In genomic region chr6:156396068-156396771, GRCh38 we compare ENCODE assay signal across 1 cellular context.
TF ChIP-seq lines count a peak whose summit lies in the region.

No MANE protein-coding gene starts in this region.

TF ChIP-seq in GM12878, 131 proteins besides CTCF, POLR2A, EP300 and RAD21 (continued from another document and continues in another):
- no peak for TF ChIP-seq MLLT1 (IDR thresholded peaks at IDR 0.05)
- no peak for TF ChIP-seq ASH2L (IDR thresholded peaks at IDR 0.05; ENCODE audit: borderline replicate concordance, low read depth)
- TF ChIP-seq ZNF217 (IDR thresholded peaks at IDR 0.05) = no peak
- TF ChIP-seq PBX3 (IDR thresholded peaks at IDR 0.05; ENCODE audit: insufficient replicate concordance, low read depth, low read length) = no peak
- TF ChIP-seq MEF2A (IDR thresholded peaks at IDR 0.05; ENCODE audit: insufficient read depth, low read depth, low read length) = 0 out of 2 replicates have a peak, but pooled peaks have one; percentile 33
- no peak for TF ChIP-seq SP1 (IDR thresholded peaks at IDR 0.05; ENCODE audit: low read depth, low read length)
- no peak for TF ChIP-seq NBN (IDR thresholded peaks at IDR 0.05)
- no peak for TF ChIP-seq ZZZ3 (IDR thresholded peaks at IDR 0.05; ENCODE audit: control insufficient read depth, insufficient read length, low read depth)
- TF ChIP-seq, protein P1, sequence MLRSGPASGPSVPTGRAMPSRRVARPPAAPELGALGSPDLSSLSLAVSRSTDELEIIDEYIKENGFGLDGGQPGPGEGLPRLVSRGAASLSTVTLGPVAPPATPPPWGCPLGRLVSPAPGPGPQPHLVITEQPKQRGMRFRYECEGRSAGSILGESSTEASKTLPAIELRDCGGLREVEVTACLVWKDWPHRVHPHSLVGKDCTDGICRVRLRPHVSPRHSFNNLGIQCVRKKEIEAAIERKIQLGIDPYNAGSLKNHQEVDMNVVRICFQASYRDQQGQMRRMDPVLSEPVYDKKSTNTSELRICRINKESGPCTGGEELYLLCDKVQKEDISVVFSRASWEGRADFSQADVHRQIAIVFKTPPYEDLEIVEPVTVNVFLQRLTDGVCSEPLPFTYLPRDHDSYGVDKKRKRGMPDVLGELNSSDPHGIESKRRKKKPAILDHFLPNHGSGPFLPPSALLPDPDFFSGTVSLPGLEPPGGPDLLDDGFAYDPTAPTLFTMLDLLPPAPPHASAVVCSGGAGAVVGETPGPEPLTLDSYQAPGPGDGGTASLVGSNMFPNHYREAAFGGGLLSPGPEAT (IDR thresholded peaks at IDR 0.05; ENCODE audit: low read depth) = no peak
- TF ChIP-seq POLR2AphosphoS2 (IDR thresholded peaks at IDR 0.05; ENCODE audit: low read depth, low read length) = no peak
- TF ChIP-seq MAX (IDR thresholded peaks at IDR 0.05; ENCODE audit: low read depth, low read length) = no peak
- TF ChIP-seq CBFB (IDR thresholded peaks at IDR 0.05; ENCODE audit: low read depth) = peak; percentile 20; the same call in 1 of the 2 replicates
- TF ChIP-seq, protein P2, sequence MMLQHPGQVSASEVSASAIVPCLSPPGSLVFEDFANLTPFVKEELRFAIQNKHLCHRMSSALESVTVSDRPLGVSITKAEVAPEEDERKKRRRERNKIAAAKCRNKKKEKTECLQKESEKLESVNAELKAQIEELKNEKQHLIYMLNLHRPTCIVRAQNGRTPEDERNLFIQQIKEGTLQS (IDR thresholded peaks at IDR 0.05; ENCODE audit: borderline replicate concordance, extremely low read depth, low read depth, low read length) = no peak
- TF ChIP-seq TAF1 (IDR thresholded peaks at IDR 0.05; ENCODE audit: borderline replicate concordance, low read depth, low read length) = no peak
- no peak for TF ChIP-seq STAT1 (conservative IDR thresholded peaks at IDR 0.05)
- no peak for TF ChIP-seq SRF (IDR thresholded peaks at IDR 0.05; ENCODE audit: low read depth in 2 of 2, low read length in 2 of 2)
- TF ChIP-seq ZNF622 (IDR thresholded peaks at IDR 0.05) = no peak
- TF ChIP-seq, protein P3, sequence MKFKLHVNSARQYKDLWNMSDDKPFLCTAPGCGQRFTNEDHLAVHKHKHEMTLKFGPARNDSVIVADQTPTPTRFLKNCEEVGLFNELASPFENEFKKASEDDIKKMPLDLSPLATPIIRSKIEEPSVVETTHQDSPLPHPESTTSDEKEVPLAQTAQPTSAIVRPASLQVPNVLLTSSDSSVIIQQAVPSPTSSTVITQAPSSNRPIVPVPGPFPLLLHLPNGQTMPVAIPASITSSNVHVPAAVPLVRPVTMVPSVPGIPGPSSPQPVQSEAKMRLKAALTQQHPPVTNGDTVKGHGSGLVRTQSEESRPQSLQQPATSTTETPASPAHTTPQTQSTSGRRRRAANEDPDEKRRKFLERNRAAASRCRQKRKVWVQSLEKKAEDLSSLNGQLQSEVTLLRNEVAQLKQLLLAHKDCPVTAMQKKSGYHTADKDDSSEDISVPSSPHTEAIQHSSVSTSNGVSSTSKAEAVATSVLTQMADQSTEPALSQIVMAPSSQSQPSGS (IDR thresholded peaks at IDR 0.05; ENCODE audit: low read length) = peak; percentile 66; the same call in 1 of the 2 replicates
- no peak for TF ChIP-seq ZBED1 (IDR thresholded peaks at IDR 0.05; ENCODE audit: borderline replicate concordance)
- TF ChIP-seq, protein P4, sequence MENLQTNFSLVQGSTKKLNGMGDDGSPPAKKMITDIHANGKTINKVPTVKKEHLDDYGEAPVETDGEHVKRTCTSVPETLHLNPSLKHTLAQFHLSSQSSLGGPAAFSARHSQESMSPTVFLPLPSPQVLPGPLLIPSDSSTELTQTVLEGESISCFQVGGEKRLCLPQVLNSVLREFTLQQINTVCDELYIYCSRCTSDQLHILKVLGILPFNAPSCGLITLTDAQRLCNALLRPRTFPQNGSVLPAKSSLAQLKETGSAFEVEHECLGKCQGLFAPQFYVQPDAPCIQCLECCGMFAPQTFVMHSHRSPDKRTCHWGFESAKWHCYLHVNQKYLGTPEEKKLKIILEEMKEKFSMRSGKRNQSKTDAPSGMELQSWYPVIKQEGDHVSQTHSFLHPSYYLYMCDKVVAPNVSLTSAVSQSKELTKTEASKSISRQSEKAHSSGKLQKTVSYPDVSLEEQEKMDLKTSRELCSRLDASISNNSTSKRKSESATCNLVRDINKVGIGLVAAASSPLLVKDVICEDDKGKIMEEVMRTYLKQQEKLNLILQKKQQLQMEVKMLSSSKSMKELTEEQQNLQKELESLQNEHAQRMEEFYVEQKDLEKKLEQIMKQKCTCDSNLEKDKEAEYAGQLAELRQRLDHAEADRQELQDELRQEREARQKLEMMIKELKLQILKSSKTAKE (IDR thresholded peaks at IDR 0.05; ENCODE audit: low read depth, poor library complexity, severe bottlenecking) = no peak
- no peak for TF ChIP-seq STAT3 (IDR thresholded peaks at IDR 0.05; ENCODE audit: low read depth, low read length)
- TF ChIP-seq SMAD5 (IDR thresholded peaks at IDR 0.05; ENCODE audit: low read depth) = no peak
- TF ChIP-seq EZH2 (IDR thresholded peaks at IDR 0.05; ENCODE audit: borderline replicate concordance, control insufficient read depth, low read depth, low read length) = 0 out of 2 replicates have a peak, but pooled peaks have one; percentile 47
- TF ChIP-seq FOXK2 (IDR thresholded peaks at IDR 0.05) = no peak
- TF ChIP-seq MTA3 (IDR thresholded peaks at IDR 0.05; ENCODE audit: borderline replicate concordance, low read length) = peak; percentile 46; the same call in 1 of the 2 replicates
- TF ChIP-seq EED (IDR thresholded peaks at IDR 0.05; ENCODE audit: low read depth) = peak; percentile 47
- TF ChIP-seq, protein P5, sequence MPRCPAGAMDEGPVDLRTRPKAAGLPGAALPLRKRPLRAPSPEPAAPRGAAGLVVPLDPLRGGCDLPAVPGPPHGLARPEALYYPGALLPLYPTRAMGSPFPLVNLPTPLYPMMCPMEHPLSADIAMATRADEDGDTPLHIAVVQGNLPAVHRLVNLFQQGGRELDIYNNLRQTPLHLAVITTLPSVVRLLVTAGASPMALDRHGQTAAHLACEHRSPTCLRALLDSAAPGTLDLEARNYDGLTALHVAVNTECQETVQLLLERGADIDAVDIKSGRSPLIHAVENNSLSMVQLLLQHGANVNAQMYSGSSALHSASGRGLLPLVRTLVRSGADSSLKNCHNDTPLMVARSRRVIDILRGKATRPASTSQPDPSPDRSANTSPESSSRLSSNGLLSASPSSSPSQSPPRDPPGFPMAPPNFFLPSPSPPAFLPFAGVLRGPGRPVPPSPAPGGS (IDR thresholded peaks at IDR 0.05; ENCODE audit: borderline replicate concordance, insufficient read depth, low read depth, low read length, poor library complexity, severe bottlenecking) = no peak
- no peak for TF ChIP-seq NR2C2 (IDR thresholded peaks at IDR 0.05; ENCODE audit: borderline replicate concordance, control insufficient read depth, insufficient read length, low read depth)
- TF ChIP-seq TCF12 (IDR thresholded peaks at IDR 0.05; ENCODE audit: low read depth, low read length) = no peak
- no peak for TF ChIP-seq TCF3 (IDR thresholded peaks at IDR 0.05; ENCODE audit: borderline replicate concordance, insufficient read depth, low read depth, low read length)
- TF ChIP-seq SREBF1 (IDR thresholded peaks at IDR 0.05; ENCODE audit: low read length) = no peak
- TF ChIP-seq RFX5 (IDR thresholded peaks at IDR 0.05; ENCODE audit: low read depth, low read length) = no peak
- TF ChIP-seq, protein P6, sequence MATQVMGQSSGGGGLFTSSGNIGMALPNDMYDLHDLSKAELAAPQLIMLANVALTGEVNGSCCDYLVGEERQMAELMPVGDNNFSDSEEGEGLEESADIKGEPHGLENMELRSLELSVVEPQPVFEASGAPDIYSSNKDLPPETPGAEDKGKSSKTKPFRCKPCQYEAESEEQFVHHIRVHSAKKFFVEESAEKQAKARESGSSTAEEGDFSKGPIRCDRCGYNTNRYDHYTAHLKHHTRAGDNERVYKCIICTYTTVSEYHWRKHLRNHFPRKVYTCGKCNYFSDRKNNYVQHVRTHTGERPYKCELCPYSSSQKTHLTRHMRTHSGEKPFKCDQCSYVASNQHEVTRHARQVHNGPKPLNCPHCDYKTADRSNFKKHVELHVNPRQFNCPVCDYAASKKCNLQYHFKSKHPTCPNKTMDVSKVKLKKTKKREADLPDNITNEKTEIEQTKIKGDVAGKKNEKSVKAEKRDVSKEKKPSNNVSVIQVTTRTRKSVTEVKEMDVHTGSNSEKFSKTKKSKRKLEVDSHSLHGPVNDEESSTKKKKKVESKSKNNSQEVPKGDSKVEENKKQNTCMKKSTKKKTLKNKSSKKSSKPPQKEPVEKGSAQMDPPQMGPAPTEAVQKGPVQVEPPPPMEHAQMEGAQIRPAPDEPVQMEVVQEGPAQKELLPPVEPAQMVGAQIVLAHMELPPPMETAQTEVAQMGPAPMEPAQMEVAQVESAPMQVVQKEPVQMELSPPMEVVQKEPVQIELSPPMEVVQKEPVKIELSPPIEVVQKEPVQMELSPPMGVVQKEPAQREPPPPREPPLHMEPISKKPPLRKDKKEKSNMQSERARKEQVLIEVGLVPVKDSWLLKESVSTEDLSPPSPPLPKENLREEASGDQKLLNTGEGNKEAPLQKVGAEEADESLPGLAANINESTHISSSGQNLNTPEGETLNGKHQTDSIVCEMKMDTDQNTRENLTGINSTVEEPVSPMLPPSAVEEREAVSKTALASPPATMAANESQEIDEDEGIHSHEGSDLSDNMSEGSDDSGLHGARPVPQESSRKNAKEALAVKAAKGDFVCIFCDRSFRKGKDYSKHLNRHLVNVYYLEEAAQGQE (IDR thresholded peaks at IDR 0.05; ENCODE audit: low read depth, low read length) = no peak
- no peak for TF ChIP-seq FOS (IDR thresholded peaks at IDR 0.05; ENCODE audit: borderline replicate concordance, extremely low read depth, insufficient read length)
- TF ChIP-seq ZNF24 (IDR thresholded peaks at IDR 0.05) = no peak
- TF ChIP-seq RELA (IDR thresholded peaks at IDR 0.05; ENCODE audit: borderline replicate concordance, partially characterized antibody) = no peak
- TF ChIP-seq PAX8 (IDR thresholded peaks at IDR 0.05) = no peak
- no peak for TF ChIP-seq SIN3A (IDR thresholded peaks at IDR 0.05; ENCODE audit: low read depth, low read length)
- no peak for TF ChIP-seq RB1 (IDR thresholded peaks at IDR 0.05; ENCODE audit: borderline replicate concordance)
- TF ChIP-seq KAT2A (conservative IDR thresholded peaks at IDR 0.05; ENCODE audit: control insufficient read depth, low read depth, low read length) = no peak
- TF ChIP-seq DPF2 (IDR thresholded peaks at IDR 0.05) = no peak
- TF ChIP-seq BRCA1 (IDR thresholded peaks at IDR 0.05; ENCODE audit: low read depth, low read length) = no peak
- TF ChIP-seq CREM (IDR thresholded peaks at IDR 0.05; ENCODE audit: low read depth) = no peak
- TF ChIP-seq SREBF2 (IDR thresholded peaks at IDR 0.05; ENCODE audit: low read length) = no peak
- TF ChIP-seq CEBPB (IDR thresholded peaks at IDR 0.05; ENCODE audit: borderline replicate concordance in 1 of 2, low read depth in 2 of 2, low read length in 2 of 2) = no peak
- no peak for TF ChIP-seq HCFC1 (IDR thresholded peaks at IDR 0.05; ENCODE audit: low read length)
- TF ChIP-seq MEF2B (IDR thresholded peaks at IDR 0.05; ENCODE audit: partially characterized antibody, poor library complexity, severe bottlenecking) = peak; percentile 16
- no peak for TF ChIP-seq NR2C1 (IDR thresholded peaks at IDR 0.05)
- TF ChIP-seq, protein P7, sequence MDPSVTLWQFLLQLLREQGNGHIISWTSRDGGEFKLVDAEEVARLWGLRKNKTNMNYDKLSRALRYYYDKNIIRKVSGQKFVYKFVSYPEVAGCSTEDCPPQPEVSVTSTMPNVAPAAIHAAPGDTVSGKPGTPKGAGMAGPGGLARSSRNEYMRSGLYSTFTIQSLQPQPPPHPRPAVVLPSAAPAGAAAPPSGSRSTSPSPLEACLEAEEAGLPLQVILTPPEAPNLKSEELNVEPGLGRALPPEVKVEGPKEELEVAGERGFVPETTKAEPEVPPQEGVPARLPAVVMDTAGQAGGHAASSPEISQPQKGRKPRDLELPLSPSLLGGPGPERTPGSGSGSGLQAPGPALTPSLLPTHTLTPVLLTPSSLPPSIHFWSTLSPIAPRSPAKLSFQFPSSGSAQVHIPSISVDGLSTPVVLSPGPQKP (IDR thresholded peaks at IDR 0.05; ENCODE audit: low read depth, low read length) = no peak
- TF ChIP-seq NRF1 (conservative IDR thresholded peaks at IDR 0.05; ENCODE audit: low read depth, low read length) = no peak
- no peak for TF ChIP-seq KLF5 (IDR thresholded peaks at IDR 0.05; ENCODE audit: partially characterized antibody)
- no peak for TF ChIP-seq BACH1 (IDR thresholded peaks at IDR 0.05; ENCODE audit: borderline replicate concordance)
- TF ChIP-seq TARDBP (IDR thresholded peaks at IDR 0.05; ENCODE audit: borderline replicate concordance) = no peak
